Comparison of ENCODE assay signal across 1 cellular context in genomic region chr19:43783636-43784035, GRCh38.
TF ChIP-seq lines count a peak whose summit lies in the region.

No MANE protein-coding gene starts in this region.

TF ChIP-seq in HCT116, 20 proteins besides CTCF, POLR2A, EP300 and RAD21:
- TF ChIP-seq ZNF274 (IDR thresholded peaks at IDR 0.05; ENCODE audit: low read depth, low read length) (no peak), JUND (IDR thresholded peaks at IDR 0.05) (no peak), ELF1 (IDR thresholded peaks at IDR 0.05; ENCODE audit: borderline replicate concordance, low read depth) (no peak), YY1 (IDR thresholded peaks at IDR 0.05; ENCODE audit: extremely low read depth, insufficient replicate concordance, low read depth, low read length) (no peak), FOSL1 (IDR thresholded peaks at IDR 0.05; ENCODE audit: low read depth) (no peak), EGR1 (IDR thresholded peaks at IDR 0.05; ENCODE audit: low read depth) (no peak), ATF3 (IDR thresholded peaks at IDR 0.05) (no peak), ZFX (IDR thresholded peaks at IDR 0.05) (no peak), EZH2 (IDR thresholded peaks at IDR 0.05) (no peak), SP1 (IDR thresholded peaks at IDR 0.05; ENCODE audit: low read depth) (no peak), REST (IDR thresholded peaks at IDR 0.05; ENCODE audit: low read depth) (no peak), TCF7L2 (IDR thresholded peaks at IDR 0.05; ENCODE audit: borderline replicate concordance, extremely low read depth, insufficient read depth, insufficient read length) (no peak), SRF (IDR thresholded peaks at IDR 0.05; ENCODE audit: low read depth) (no peak), CBX3 (IDR thresholded peaks at IDR 0.05; ENCODE audit: low read depth) (no peak), POLR2AphosphoS5 (IDR thresholded peaks at IDR 0.05; ENCODE audit: low read depth, low read length) (no peak), MAX (IDR thresholded peaks at IDR 0.05) (no peak), ZBTB33 (IDR thresholded peaks at IDR 0.05; ENCODE audit: extremely low read depth, insufficient replicate concordance, low read length) (no peak), SIN3A (IDR thresholded peaks at IDR 0.05; ENCODE audit: low read depth) (no peak)
